Comparison of ENCODE assay signal across 10 cellular contexts in the genomic region with DNA sequence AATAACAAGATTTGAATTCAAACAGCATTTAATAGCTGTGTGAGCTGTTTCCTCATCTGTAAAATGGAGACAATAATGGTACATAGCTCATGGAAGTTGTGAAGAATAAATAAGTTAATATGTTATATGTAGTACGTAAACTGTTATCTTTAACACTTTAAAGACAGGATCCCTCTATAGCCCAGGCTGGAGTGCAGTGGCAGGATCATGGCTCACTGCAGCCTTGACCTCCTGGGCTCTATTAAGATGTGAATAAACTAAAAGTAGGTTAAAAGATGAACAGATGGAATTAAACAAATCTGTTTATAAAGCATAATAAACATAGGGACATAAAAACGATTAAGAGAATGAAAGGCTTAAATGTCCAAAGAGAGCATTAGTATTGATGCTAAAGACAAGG. TPM values are rescaled to one million over a fixed set of nuclear protein-coding genes. Genes with fewer than 3 reads are reported as not detected.
DNase-seq lines count a peak whose midpoint lies in the region; TF ChIP-seq lines count a peak whose summit lies in the region.
"Had no signal": no experiment of that assay in that cellular context is flagged by ENCODE, and none has a peak within 500 bp of the region (broad histone marks: within the 10 kb centered on the region; RNA-seq: fewer than 3 reads in every experiment).

No MANE protein-coding gene starts in this region.

- peak overlapping the region; percentile 86 for H3K9ac ChIP-seq in OCI-LY3 (ENCODE audit: low read length)
- H3K9ac ChIP-seq in endocrine pancreas (ENCODE audit: control insufficient read depth, insufficient read depth, low read length), result no peak overlapping the region

- peaks cover 65% of the 10 kb centered on the region for H3K4me1 ChIP-seq in CD8-positive, alpha-beta memory T cell (ENCODE audit: insufficient read depth, low read length)
- H3K4me1 ChIP-seq in OCI-LY3 (ENCODE audit: low read length) (peaks cover 56% of the 10 kb centered on the region), endocrine pancreas (ENCODE audit: control insufficient read depth, insufficient read depth, low read length) (peaks cover 20% of the 10 kb centered on the region), neutrophil (ENCODE audit: control insufficient read depth in 1 of 2, insufficient read depth in 1 of 2, low read depth in 1 of 2, low read length in 1 of 2) (peaks cover 76 to 78% of the 10 kb centered on the region in 2 experiments)

- H3K27me3 Mint-ChIP-seq in CD8-positive, alpha-beta memory T cell, result peaks cover 0 to 2% of the 10 kb centered on the region in 2 donors

- peak overlapping the region; percentile 78 for H3K4me2 ChIP-seq in OCI-LY3 (ENCODE audit: low read length)

- H3K4me3 Mint-ChIP-seq in CD8-positive, alpha-beta memory T cell, result peak overlapping the region in 6 of 7 donors; percentile 89 to 99 (median 98)

- POLR2A ChIA-PET in CD8-positive, alpha-beta memory T cell (lab: Charles Lee), result interaction anchor here (4.8 kb wide), 1 partner anchor 62 kb away, joined by 239 read pairs; the partner anchor contains the start of gene CDK19

- H3K36me3 ChIP-seq in CD8-positive, alpha-beta memory T cell (ENCODE audit: insufficient read depth, low read length), result no peaks in the 10 kb centered on the region
- H3K36me3 ChIP-seq in OCI-LY3 (replicated peaks; ENCODE audit: low read depth, low read length) (peaks cover 11% of the 10 kb centered on the region), endocrine pancreas (ENCODE audit: control insufficient read depth, insufficient read depth, low read length) (no peaks in the 10 kb centered on the region), neutrophil (no peaks in the 10 kb centered on the region)

- TF ChIP-seq CTCF in OCI-LY3 (IDR thresholded peaks at IDR 0.05; ENCODE audit: low read depth, low read length), result no peak
- no peak for TF ChIP-seq CTCF in neutrophil (IDR thresholded peaks at IDR 0.05)

- H3K9me3 Mint-ChIP-seq in CD8-positive, alpha-beta memory T cell, result no peaks in the 10 kb centered on the region

- H4K20me1 ChIP-seq in OCI-LY3 (ENCODE audit: insufficient read depth, low read length), result peaks cover 73% of the 10 kb centered on the region

- H3K4me1 Mint-ChIP-seq in CD8-positive, alpha-beta memory T cell, result peaks cover 60 to 70% (median 66%) of the 10 kb centered on the region in 3 donors

- no peak for DNase-seq in CD8-positive, alpha-beta memory T cell
- no peak for DNase-seq in NOMO-1 (lab: John Stamatoyannopoulos, UW; ENCODE audit: unreplicated experiment in 2 of 2)
- DNase-seq in stimulated activated CD4-positive, alpha-beta T cell treated with anti-CD3 and anti-CD28 coated beads, Interleukin-2, amount 100 ng/mL, for 48 hours, result no peak
- DNase-seq in GF-D8 (lab: John Stamatoyannopoulos, UW), result no peak
- DNase-seq in NCI-H2081 treated with DMSO at 0.1 percent for 48 hours (lab: John Stamatoyannopoulos, UW), result no peak
- DNase-seq: activated CD8-positive, alpha-beta memory T cell treated with anti-CD3 and anti-CD28 coated beads, Interleukin-2, amount 50 U/mL, for 4 hours; NCI-H1105 had no signal

- CTCF ChIA-PET in CD8-positive, alpha-beta memory T cell (lab: Charles Lee), result interaction anchor here (0.8 to 7.6 kb wide), 6 partner anchors 9 to 195 kb away, joined by 3 to 58 read pairs (median 8); partner anchors contain the start of genes CDK19 and GTF3C6

- H3K4me3 ChIP-seq in CD8-positive, alpha-beta memory T cell (ENCODE audit: low read length), result peak overlapping the region; percentile 95
- H3K4me3 ChIP-seq in OCI-LY3 (ENCODE audit: low read length) (peak overlapping the region; percentile 94), endocrine pancreas (ENCODE audit: control insufficient read depth, insufficient read depth, low read length) (peak overlapping the region; percentile 89), neutrophil (ENCODE audit: low read depth in 1 of 2, low read length in 1 of 2) (peak overlapping the region; percentile 93 to 95)

- H2AFZ ChIP-seq in OCI-LY3 (ENCODE audit: low read depth, low read length), result no peak overlapping the region

- H3K27me3 ChIP-seq in CD8-positive, alpha-beta memory T cell (ENCODE audit: insufficient read depth, low read length, poor library complexity, severe bottlenecking), result no peaks in the 10 kb centered on the region
- H3K27me3 ChIP-seq in OCI-LY3 (ENCODE audit: low read depth, low read length), result no peaks in the 10 kb centered on the region
- no peaks in the 10 kb centered on the region for H3K27me3 ChIP-seq in endocrine pancreas (ENCODE audit: control insufficient read depth, insufficient read depth, low read length)
- H3K27me3 ChIP-seq in neutrophil, result no peaks in the 10 kb centered on the region

- peaks cover 97% of the 10 kb centered on the region for H3K79me2 ChIP-seq in OCI-LY3 (ENCODE audit: low read length)

- H3K9me3 ChIP-seq in CD8-positive, alpha-beta memory T cell (ENCODE audit: low read length), result no peaks in the 10 kb centered on the region
- H3K9me3 ChIP-seq in OCI-LY3 (ENCODE audit: insufficient read depth, low read length) (no peaks in the 10 kb centered on the region), endocrine pancreas (ENCODE audit: control insufficient read depth, low read length) (no peaks in the 10 kb centered on the region), neutrophil (no peaks in the 10 kb centered on the region)

- peak overlapping the region; percentile 5 for H3K27ac ChIP-seq in CD8-positive, alpha-beta memory T cell (ENCODE audit: low read depth, low read length)
- H3K27ac ChIP-seq in OCI-LY3 (ENCODE audit: low read length) (no peak overlapping the region), neutrophil (peak overlapping the region; percentile 85)

- peak overlapping the region; percentile 66 to 96 (median 94) for H3K27ac Mint-ChIP-seq in CD8-positive, alpha-beta memory T cell

- H3K36me3 Mint-ChIP-seq in CD8-positive, alpha-beta memory T cell, result peaks cover 0 to 23% (median 0%) of the 10 kb centered on the region in 3 donors

RNA-seq across cellular contexts. Expression of gene AMD1, which starts 3.0 kb away (rescaled TPM):
- total RNA-seq in CD8-positive, alpha-beta memory T cell, result 10 to 100 TPM; 95.8 to 96.3 TPM
- 52.0 TPM for polyA plus RNA-seq in CD8-positive, alpha-beta memory T cell
